In the genomic region with DNA sequence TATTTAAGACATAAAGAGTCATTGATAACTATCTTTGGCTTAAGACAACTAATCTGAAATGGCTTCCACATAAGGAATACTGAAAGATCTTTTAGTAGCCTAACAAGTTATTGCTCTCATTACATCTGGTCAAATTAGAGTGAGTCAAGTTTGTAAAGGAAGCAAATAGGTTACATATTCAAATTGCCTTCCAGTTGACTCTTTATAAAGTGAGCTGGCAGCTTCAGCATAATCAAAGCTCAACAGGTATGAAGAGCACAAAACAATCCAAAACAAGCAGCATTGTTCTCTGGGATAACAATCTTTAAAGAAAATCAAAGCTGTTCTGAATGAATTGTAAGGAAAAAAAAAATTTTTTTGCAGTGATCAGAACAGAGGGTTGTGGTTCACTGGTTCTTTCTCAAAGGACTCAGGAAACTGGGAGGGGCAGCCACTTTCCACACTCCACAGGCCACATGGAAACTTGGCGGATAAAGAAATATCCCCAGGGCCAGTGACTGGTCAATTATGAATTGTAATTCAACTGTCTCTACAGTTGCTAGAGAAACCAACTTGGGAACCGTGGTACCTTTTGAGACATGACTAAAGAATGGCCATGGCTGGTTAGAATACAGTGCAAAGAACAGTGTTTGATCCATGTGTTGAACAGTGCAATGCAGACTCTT, we compare ENCODE assay signal across 29 cellular contexts.
DNase-seq lines count a peak whose midpoint lies in the region; FAIRE-seq and TF ChIP-seq lines count a peak whose summit lies in the region.
"Had no signal": no experiment of that assay in that cellular context is flagged by ENCODE, and none has a peak within 500 bp of the region (broad histone marks: within the 10 kb centered on the region; RNA-seq: fewer than 3 reads in every experiment).

No MANE protein-coding gene starts in this region.

- H3K18ac ChIP-seq in mesenchymal stem cell (ENCODE audit: low read depth in 1 of 2, low read length in 2 of 2) (no peak overlapping the region), H9 (ENCODE audit: insufficient read length, low read depth, low read length) (no peak overlapping the region)

- H3K9me3 ChIP-seq in mesenchymal stem cell (ENCODE audit: control insufficient read depth, low read length) (no peaks in the 10 kb centered on the region), H9 (ENCODE audit: control insufficient read depth, low read depth, low read length) (no peaks in the 10 kb centered on the region)
- H3K9me3 ChIP-seq: Caco-2, esophagus muscularis mucosa, ovary, Peyer's patch, right lobe of liver, transverse colon had no signal

- peak overlapping the region; percentile 56 for H3K27ac ChIP-seq in mesenchymal stem cell (ENCODE audit: low read length, poor library complexity, severe bottlenecking)
- H3K27ac ChIP-seq in H9 (ENCODE audit: insufficient read length, low read depth, low read length): no peak overlapping the region
- H3K27ac ChIP-seq: esophagus muscularis mucosa, ovary, Peyer's patch, right lobe of liver, transverse colon, VCaP had no signal

- intact Hi-C loops in head of caudate nucleus (cut with DNase I): no loop called here

- H3K56ac ChIP-seq in H9 (ENCODE audit: insufficient read length, low read depth, low read length): no peak overlapping the region

- H2AFZ ChIP-seq in mesenchymal stem cell (ENCODE audit: low read depth, low read length) (no peak overlapping the region), H9 (ENCODE audit: low read length) (no peak overlapping the region)

- no peak overlapping the region for H2BK20ac ChIP-seq in H9 (ENCODE audit: low read depth, low read length, poor library complexity, severe bottlenecking)

- peak; percentile 72 for FAIRE-seq in endometrium (lab: Jason Lieb, UNC)
- FAIRE-seq: A204.1, astrocyte had no signal

- H2BK5ac ChIP-seq in mesenchymal stem cell (ENCODE audit: low read depth, low read length, poor library complexity, severe bottlenecking): no peak overlapping the region
- no peak overlapping the region for H2BK5ac ChIP-seq in H9 (ENCODE audit: insufficient read length, low read length)

- H3K14ac ChIP-seq in mesenchymal stem cell (ENCODE audit: low read length in 2 of 2): no peak overlapping the region
- no peak overlapping the region for H3K14ac ChIP-seq in H9 (ENCODE audit: insufficient read depth, low read length)

- H4K91ac ChIP-seq in mesenchymal stem cell (ENCODE audit: low read length) (no peak overlapping the region), H9 (ENCODE audit: insufficient read length, low read depth, low read length) (no peak overlapping the region)

- H3K4me2 ChIP-seq in mesenchymal stem cell (ENCODE audit: low read length, poor library complexity, severe bottlenecking): no peak overlapping the region
- no peak overlapping the region for H3K4me2 ChIP-seq in H9 (ENCODE audit: insufficient read depth, insufficient read length, low read length)

- H3K4me3 Mint-ChIP-seq in H9: no peak overlapping the region
- H3K4me3 Mint-ChIP-seq: activated naive CD8-positive, alpha-beta T cell; activated T-helper 17 cell treated with anti-CD3 and anti-CD28 coated beads, Interleukin-2, amount 50 U/mL, for 72 hours; naive B cell; stimulated activated naive CD8-positive, alpha-beta T cell treated with anti-CD3 and anti-CD28 coated beads, Interleukin-15, amount 100 ng/mL, for 72 hours had no signal

- H3K36me3 Mint-ChIP-seq in H9 (ENCODE audit: insufficient read depth in 1 of 3, low read depth in 3 of 3): no peaks in the 10 kb centered on the region
- H3K36me3 Mint-ChIP-seq: activated naive CD8-positive, alpha-beta T cell; naive B cell had no signal

- no peaks in the 10 kb centered on the region for H4K20me1 ChIP-seq in H9 (ENCODE audit: control insufficient read depth, insufficient read depth, insufficient read length)

- H2AK5ac ChIP-seq in mesenchymal stem cell (ENCODE audit: low read length, severe bottlenecking) (no peak overlapping the region), H9 (ENCODE audit: insufficient read length, low read length) (no peak overlapping the region)

- DNase-seq in AG20443 (ENCODE audit: low spot score): peak; percentile 11
- peak; percentile 4 for DNase-seq in LHCN-M2 (ENCODE audit: low read depth)
- DNase-seq in mesenchymal stem cell: no peak
- no peak for DNase-seq in head of caudate nucleus
- no peak for DNase-seq in NCI-H510A treated with DMSO at 0.1 percent for 48 hours (lab: John Stamatoyannopoulos, UW)
- DNase-seq in H9: no peak
- DNase-seq in NCI-H1694 treated with DMSO at 0.1 percent for 48 hours (lab: John Stamatoyannopoulos, UW): no peak
- DNase-seq: activated CD4-positive, alpha-beta T cell treated with anti-CD3 and anti-CD28 coated beads, Interleukin-2, amount 50 U/mL, for 1 hour; Caco-2; cerebellar nuclear complex; Kasumi-1; left cardiac atrium; mesendoderm; naive B cell; NCI-H1092; NCI-H2029 treated with DMSO at 0.1 percent for 48 hours; NCI-H446 treated with DMSO at 0.1 percent for 48 hours; ovary; Peyer's patch; right lobe of liver; stimulated activated naive CD8-positive, alpha-beta T cell treated with anti-CD3 and anti-CD28 coated beads, Interleukin-15, amount 100 ng/mL, for 72 hours; transverse colon had no signal

- no peaks in the 10 kb centered on the region for H3K9me3 Mint-ChIP-seq in H9
- H3K9me3 Mint-ChIP-seq: naive B cell had no signal

- H2BK15ac ChIP-seq in mesenchymal stem cell (ENCODE audit: low read depth, poor library complexity, severe bottlenecking) (no peak overlapping the region), H9 (ENCODE audit: low read depth, low read length) (no peak overlapping the region)

- H2BK120ac ChIP-seq in mesenchymal stem cell (ENCODE audit: low read depth, low read length) (no peak overlapping the region), H9 (ENCODE audit: low read depth, low read length, poor library complexity, severe bottlenecking) (no peak overlapping the region)

- no peak overlapping the region for H4K8ac ChIP-seq in mesenchymal stem cell (ENCODE audit: low read length)
- H4K8ac ChIP-seq in H9 (replicated peaks; ENCODE audit: insufficient read length, low read depth, low read length): no peak overlapping the region

- 96% methylated on average over 2 of the region's 2 CpGs for WGBS in mesenchymal stem cell
- WGBS in H9 (ENCODE audit: extremely low coverage, insufficient read length, low lambda C conversion rate): no CpG with 5 or more reads among the region's 2 CpGs

- H2BK12ac ChIP-seq in mesenchymal stem cell (ENCODE audit: low read length in 2 of 2) (no peak overlapping the region), H9 (ENCODE audit: insufficient read length, low read depth, low read length) (no peak overlapping the region)

- H3K4me1 ChIP-seq in mesenchymal stem cell (ENCODE audit: control insufficient read depth, insufficient read depth, low read depth, low read length) (no peaks in the 10 kb centered on the region), H9 (ENCODE audit: insufficient read depth, low read length) (no peaks in the 10 kb centered on the region)
- H3K4me1 ChIP-seq: Caco-2, esophagus muscularis mucosa, Peyer's patch, right lobe of liver, transverse colon had no signal

- H3K36me3 ChIP-seq in mesenchymal stem cell (ENCODE audit: control insufficient read depth in 1 of 2, insufficient read depth in 2 of 2, low read depth in 1 of 2, low read length in 2 of 2): no peaks in the 10 kb centered on the region
- H3K36me3 ChIP-seq: esophagus muscularis mucosa, ovary, Peyer's patch, right lobe of liver, transverse colon had no signal

- H3T11ph ChIP-seq in H9 (ENCODE audit: low read length): no peak overlapping the region

- H3K4me1 Mint-ChIP-seq in H9: peaks cover 8 to 9% of the 10 kb centered on the region in 2 experiments
- H3K4me1 Mint-ChIP-seq: activated T-helper 17 cell treated with anti-CD3 and anti-CD28 coated beads, Interleukin-2, amount 50 U/mL, for 72 hours; naive B cell; stimulated activated naive CD8-positive, alpha-beta T cell treated with anti-CD3 and anti-CD28 coated beads, Interleukin-15, amount 100 ng/mL, for 72 hours had no signal

- no peaks in the 10 kb centered on the region for H3K79me2 ChIP-seq in H9 (ENCODE audit: insufficient read depth, low read length)

- H3K4me3 ChIP-seq in mesenchymal stem cell (ENCODE audit: insufficient read depth in 1 of 2, low read depth in 1 of 2, low read length in 2 of 2): no peak overlapping the region
- H3K4me3 ChIP-seq: esophagus muscularis mucosa, ovary, Peyer's patch, right lobe of liver, transverse colon had no signal

- no peaks in the 10 kb centered on the region for H3K27me3 Mint-ChIP-seq in H9 (ENCODE audit: low read depth)
- H3K27me3 Mint-ChIP-seq: activated naive CD8-positive, alpha-beta T cell; activated T-helper 17 cell treated with anti-CD3 and anti-CD28 coated beads, Interleukin-2, amount 50 U/mL, for 72 hours; naive B cell; stimulated activated naive CD8-positive, alpha-beta T cell treated with anti-CD3 and anti-CD28 coated beads, Interleukin-15, amount 100 ng/mL, for 72 hours had no signal

- no peaks in the 10 kb centered on the region for H3K23me2 ChIP-seq in H9 (ENCODE audit: insufficient read length, low read depth, low read length, poor library complexity, severe bottlenecking)

- H4K5ac ChIP-seq in H9 (ENCODE audit: insufficient read length, low read depth, low read length): no peak overlapping the region

- H3K4ac ChIP-seq in mesenchymal stem cell (ENCODE audit: low read depth in 1 of 2, low read length in 2 of 2) (no peak overlapping the region), H9 (ENCODE audit: low read depth, low read length) (no peak overlapping the region)

- no peak for TF ChIP-seq CTCF in H9 (conservative IDR thresholded peaks at IDR 0.05)

- no peak overlapping the region for H3K27ac Mint-ChIP-seq in H9
- H3K27ac Mint-ChIP-seq: activated naive CD8-positive, alpha-beta T cell; activated T-helper 17 cell treated with anti-CD3 and anti-CD28 coated beads, Interleukin-2, amount 50 U/mL, for 72 hours; naive B cell; stimulated activated naive CD8-positive, alpha-beta T cell treated with anti-CD3 and anti-CD28 coated beads, Interleukin-15, amount 100 ng/mL, for 72 hours had no signal

- H3K23ac ChIP-seq in mesenchymal stem cell (ENCODE audit: low read length in 2 of 2): no peak overlapping the region
- H3K23ac ChIP-seq in H9 (ENCODE audit: insufficient read length, low read depth, low read length): no peak overlapping the region

- H3K79me1 ChIP-seq in mesenchymal stem cell (replicated peaks; ENCODE audit: low read length, poor library complexity, severe bottlenecking): no peaks in the 10 kb centered on the region
- H3K79me1 ChIP-seq in H9 (ENCODE audit: insufficient read depth, low read depth, low read length, poor library complexity, severe bottlenecking): no peaks in the 10 kb centered on the region

- H3K9ac ChIP-seq in mesenchymal stem cell (ENCODE audit: low read length) (peak overlapping the region; percentile 27), H9 (ENCODE audit: extremely low read depth, insufficient read length, low read length) (no peak overlapping the region)

- H3K27me3 ChIP-seq in mesenchymal stem cell (ENCODE audit: control insufficient read depth in 1 of 2, insufficient read depth in 1 of 2, low read length in 2 of 2): no peaks in the 10 kb centered on the region
- no peaks in the 10 kb centered on the region for H3K27me3 ChIP-seq in H9 (ENCODE audit: insufficient read depth, low read length)
- H3K27me3 ChIP-seq: esophagus muscularis mucosa, ovary, Peyer's patch, right lobe of liver, transverse colon had no signal

Comparison
In these comparisons a context has a peak if more than half of its experiments do, and no peak if none do; other contexts are left out.
1. DNase-seq: peak in AG20443 (single experiment) and LHCN-M2 (single experiment); none in mesenchymal stem cell (single experiment), head of caudate nucleus (0 of 42), NCI-H510A treated with DMSO at 0.1 percent for 48 hours (single experiment), H9 (single experiment) and NCI-H1694 treated with DMSO at 0.1 percent for 48 hours (single experiment).